In the genomic region with DNA sequence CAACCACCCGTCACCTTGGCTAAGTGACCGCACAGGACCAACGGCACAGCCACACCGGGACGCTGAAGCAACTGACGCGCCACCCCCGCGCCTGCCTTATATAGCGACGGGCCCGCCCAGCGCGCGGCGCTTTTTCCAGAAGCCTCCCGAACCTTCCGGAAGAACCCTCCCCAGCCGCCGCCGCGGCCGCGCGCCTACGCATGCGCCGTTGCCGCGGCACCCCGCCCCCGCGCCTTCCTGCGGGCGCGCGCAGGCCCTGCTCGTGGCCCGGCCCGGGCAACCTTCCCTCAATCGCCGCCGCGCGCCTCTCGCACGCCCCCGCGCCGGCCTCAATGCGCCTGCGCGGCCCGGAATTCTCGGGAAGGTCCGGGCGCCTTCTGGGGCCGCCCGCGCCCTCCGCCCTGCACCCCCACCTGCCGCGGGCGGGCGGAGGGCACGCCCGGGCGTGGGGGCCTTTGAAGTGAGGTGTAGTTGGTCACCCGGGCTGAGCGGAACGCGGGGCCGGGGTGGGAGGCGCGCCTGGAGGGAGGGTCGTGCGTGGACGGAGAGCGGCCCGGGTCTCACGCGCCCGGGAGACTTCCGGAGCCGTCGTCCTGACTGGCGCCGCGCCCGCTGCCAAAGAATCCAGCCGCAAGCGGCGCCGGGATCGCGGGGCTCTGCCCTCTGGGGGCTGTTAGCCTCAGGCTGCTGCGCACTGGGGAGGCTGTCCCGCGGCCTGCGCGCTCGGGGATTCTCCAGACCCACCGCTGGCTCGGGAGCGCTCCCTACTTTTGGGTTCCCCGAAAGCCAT, we compare ENCODE assay signal across 8 cellular contexts. TPM values are rescaled to one million over a fixed set of nuclear protein-coding genes. Genes with fewer than 3 reads are reported as not detected.
DNase-seq lines count a peak whose midpoint lies in the region; ATAC-seq, FAIRE-seq and TF ChIP-seq lines count a peak whose summit lies in the region.

A gene (minus strand): TSS at position 73 of the 790 bp plus-strand sequence. CDS start 666 bp downstream, outside the sequence.

- DNase-seq in AG08395 (ENCODE audit: low spot score) (peak; percentile 99), NCI-H226 (peak; percentile 87), WTC11 (ENCODE audit: low spot score) (peak; percentile 94), bronchial epithelial cell (ENCODE audit: low read depth) (peak; percentile 83), inferior parietal cortex (ENCODE audit: extremely low spot score) (peak; percentile 88), spleen (peak; percentile 99)

- peak within 1 kb of the TSS; percentile 98 to 100 (median 100) for H3K27ac ChIP-seq in spleen

- H3K4me1 ChIP-seq in spleen = peaks cover 38 to 67% (median 55%) of the 10 kb centered on the region in 6 donors

- H3K4me3 ChIP-seq in bronchial epithelial cell (ENCODE audit: low read depth, low read length) (peak within 1 kb of the TSS; percentile 83), spleen (peak within 1 kb of the TSS; percentile 51 to 92 (median 85))

- POLR2A ChIA-PET in WTC11 (lab: Charles Lee) = interaction anchor here (0.7 to 1.4 kb wide), 5 partner anchors 35 to 122 kb away, joined by 3 to 11 read pairs (median 3); no protein-coding TSS in a partner anchor

- WGBS in spleen, 5 donors = 0% methylated on average over 5 to 106 of the region's 106 CpGs

- peaks cover 42% of the 10 kb centered on the region for H3K36me3 Mint-ChIP-seq in WTC11

- no peaks in the 10 kb centered on the region for H3K9me3 Mint-ChIP-seq in WTC11

- no peaks in the 10 kb centered on the region for H3K9me3 ChIP-seq in spleen

- TF ChIP-seq CTCF in WTC11 (IDR thresholded peaks at IDR 0.05) (no peak), bronchial epithelial cell (IDR thresholded peaks at IDR 0.05; ENCODE audit: insufficient read depth, low read length, severe bottlenecking) (peak; percentile 16), spleen (IDR thresholded peaks at IDR 0.05 in 8 of 11, conservative IDR thresholded peaks at IDR 0.05 in 3 of 11) (peak in 4 of 11 experiments; percentile 6 to 22 (median 14))

- H3K27me3 ChIP-seq in bronchial epithelial cell (ENCODE audit: control insufficient read depth, insufficient read depth, low read length) (no peaks in the 10 kb centered on the region), spleen (replicated peaks in 1 of 7) (no peaks in the 10 kb centered on the region)

- ATAC-seq in GM18909 (IDR thresholded peaks at IDR 0.05; ENCODE audit: poor library complexity, unreplicated experiment) (peak; percentile 79), HG03159 (IDR thresholded peaks at IDR 0.05; ENCODE audit: unreplicated experiment) (peak; percentile 66), WTC11 (peak; percentile 76)

- peak; percentile 90 to 99 (median 93) for TF ChIP-seq POLR2A in spleen (IDR thresholded peaks at IDR 0.05)

- peak within 1 kb of the TSS; percentile 97 for H3K4me3 Mint-ChIP-seq in WTC11

- FAIRE-seq in bronchial epithelial cell (lab: Jason Lieb, UNC) = no peak

- H3K4me1 Mint-ChIP-seq in WTC11 = peaks cover 53% of the 10 kb centered on the region

- intact Hi-C loops in spleen (cut with DNase I; ENCODE audit: low total_unique reads) = loop anchor here (5.0 kb wide), 1 partner anchor 125 kb away; a partner anchor contains a TSS

- H3K36me3 ChIP-seq in bronchial epithelial cell (ENCODE audit: control insufficient read depth, insufficient read depth, low read length) = peaks cover 17% of the 10 kb centered on the region
- H3K36me3 ChIP-seq in spleen = peaks cover 5 to 39% (median 35%) of the 10 kb centered on the region in 6 donors

- CTCF ChIA-PET in WTC11 (lab: Charles Lee) = interaction anchor here (0.7 to 3.2 kb wide), 3 partner anchors 10 to 40 kb away, joined by 6 to 19 read pairs (median 17); no protein-coding TSS in a partner anchor

- H3K27me3 Mint-ChIP-seq in WTC11 (ENCODE audit: low read depth) = no peaks in the 10 kb centered on the region

- H3K27ac Mint-ChIP-seq in WTC11 = peak within 1 kb of the TSS; percentile 96

TF ChIP-seq in WTC11, 78 proteins besides CTCF, POLR2A, EP300 and RAD21 (continues in another document):
- TF ChIP-seq, protein P1, sequence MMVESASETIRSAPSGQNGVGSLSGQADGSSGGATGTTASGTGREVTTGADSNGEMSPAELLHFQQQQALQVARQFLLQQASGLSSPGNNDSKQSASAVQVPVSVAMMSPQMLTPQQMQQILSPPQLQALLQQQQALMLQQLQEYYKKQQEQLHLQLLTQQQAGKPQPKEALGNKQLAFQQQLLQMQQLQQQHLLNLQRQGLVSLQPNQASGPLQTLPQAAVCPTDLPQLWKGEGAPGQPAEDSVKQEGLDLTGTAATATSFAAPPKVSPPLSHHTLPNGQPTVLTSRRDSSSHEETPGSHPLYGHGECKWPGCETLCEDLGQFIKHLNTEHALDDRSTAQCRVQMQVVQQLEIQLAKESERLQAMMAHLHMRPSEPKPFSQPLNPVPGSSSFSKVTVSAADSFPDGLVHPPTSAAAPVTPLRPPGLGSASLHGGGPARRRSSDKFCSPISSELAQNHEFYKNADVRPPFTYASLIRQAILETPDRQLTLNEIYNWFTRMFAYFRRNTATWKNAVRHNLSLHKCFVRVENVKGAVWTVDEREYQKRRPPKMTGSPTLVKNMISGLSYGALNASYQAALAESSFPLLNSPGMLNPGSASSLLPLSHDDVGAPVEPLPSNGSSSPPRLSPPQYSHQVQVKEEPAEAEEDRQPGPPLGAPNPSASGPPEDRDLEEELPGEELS (CRISPR knock-in tag; IDR thresholded peaks at IDR 0.05) = peak; percentile 58
- TF ChIP-seq JUN (CRISPR knock-in tag; IDR thresholded peaks at IDR 0.05) = 0 out of 2 replicates have a peak, but pooled peaks have one; percentile 49
- TF ChIP-seq, protein P2, sequence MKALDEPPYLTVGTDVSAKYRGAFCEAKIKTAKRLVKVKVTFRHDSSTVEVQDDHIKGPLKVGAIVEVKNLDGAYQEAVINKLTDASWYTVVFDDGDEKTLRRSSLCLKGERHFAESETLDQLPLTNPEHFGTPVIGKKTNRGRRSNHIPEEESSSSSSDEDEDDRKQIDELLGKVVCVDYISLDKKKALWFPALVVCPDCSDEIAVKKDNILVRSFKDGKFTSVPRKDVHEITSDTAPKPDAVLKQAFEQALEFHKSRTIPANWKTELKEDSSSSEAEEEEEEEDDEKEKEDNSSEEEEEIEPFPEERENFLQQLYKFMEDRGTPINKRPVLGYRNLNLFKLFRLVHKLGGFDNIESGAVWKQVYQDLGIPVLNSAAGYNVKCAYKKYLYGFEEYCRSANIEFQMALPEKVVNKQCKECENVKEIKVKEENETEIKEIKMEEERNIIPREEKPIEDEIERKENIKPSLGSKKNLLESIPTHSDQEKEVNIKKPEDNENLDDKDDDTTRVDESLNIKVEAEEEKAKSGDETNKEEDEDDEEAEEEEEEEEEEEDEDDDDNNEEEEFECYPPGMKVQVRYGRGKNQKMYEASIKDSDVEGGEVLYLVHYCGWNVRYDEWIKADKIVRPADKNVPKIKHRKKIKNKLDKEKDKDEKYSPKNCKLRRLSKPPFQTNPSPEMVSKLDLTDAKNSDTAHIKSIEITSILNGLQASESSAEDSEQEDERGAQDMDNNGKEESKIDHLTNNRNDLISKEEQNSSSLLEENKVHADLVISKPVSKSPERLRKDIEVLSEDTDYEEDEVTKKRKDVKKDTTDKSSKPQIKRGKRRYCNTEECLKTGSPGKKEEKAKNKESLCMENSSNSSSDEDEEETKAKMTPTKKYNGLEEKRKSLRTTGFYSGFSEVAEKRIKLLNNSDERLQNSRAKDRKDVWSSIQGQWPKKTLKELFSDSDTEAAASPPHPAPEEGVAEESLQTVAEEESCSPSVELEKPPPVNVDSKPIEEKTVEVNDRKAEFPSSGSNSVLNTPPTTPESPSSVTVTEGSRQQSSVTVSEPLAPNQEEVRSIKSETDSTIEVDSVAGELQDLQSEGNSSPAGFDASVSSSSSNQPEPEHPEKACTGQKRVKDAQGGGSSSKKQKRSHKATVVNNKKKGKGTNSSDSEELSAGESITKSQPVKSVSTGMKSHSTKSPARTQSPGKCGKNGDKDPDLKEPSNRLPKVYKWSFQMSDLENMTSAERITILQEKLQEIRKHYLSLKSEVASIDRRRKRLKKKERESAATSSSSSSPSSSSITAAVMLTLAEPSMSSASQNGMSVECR (CRISPR knock-in tag; IDR thresholded peaks at IDR 0.05; ENCODE audit: borderline replicate concordance) = peak; percentile 85; the same call in 1 of the 2 replicates
- no peak for TF ChIP-seq ZNF396 (CRISPR knock-in tag; IDR thresholded peaks at IDR 0.05; ENCODE audit: borderline replicate concordance)
- TF ChIP-seq ZNF263 (CRISPR knock-in tag; IDR thresholded peaks at IDR 0.05; ENCODE audit: low read depth) = no peak
- TF ChIP-seq, protein P3, sequence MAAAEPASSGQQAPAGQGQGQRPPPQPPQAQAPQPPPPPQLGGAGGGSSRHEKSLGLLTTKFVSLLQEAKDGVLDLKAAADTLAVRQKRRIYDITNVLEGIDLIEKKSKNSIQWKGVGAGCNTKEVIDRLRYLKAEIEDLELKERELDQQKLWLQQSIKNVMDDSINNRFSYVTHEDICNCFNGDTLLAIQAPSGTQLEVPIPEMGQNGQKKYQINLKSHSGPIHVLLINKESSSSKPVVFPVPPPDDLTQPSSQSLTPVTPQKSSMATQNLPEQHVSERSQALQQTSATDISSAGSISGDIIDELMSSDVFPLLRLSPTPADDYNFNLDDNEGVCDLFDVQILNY (CRISPR knock-in tag; IDR thresholded peaks at IDR 0.05) = peak; percentile 85
- TF ChIP-seq FOXJ3 (CRISPR knock-in tag; IDR thresholded peaks at IDR 0.05; ENCODE audit: borderline replicate concordance) = no peak
- TF ChIP-seq NR2C2 (CRISPR knock-in tag; IDR thresholded peaks at IDR 0.05) = no peak
- TF ChIP-seq, protein P4, sequence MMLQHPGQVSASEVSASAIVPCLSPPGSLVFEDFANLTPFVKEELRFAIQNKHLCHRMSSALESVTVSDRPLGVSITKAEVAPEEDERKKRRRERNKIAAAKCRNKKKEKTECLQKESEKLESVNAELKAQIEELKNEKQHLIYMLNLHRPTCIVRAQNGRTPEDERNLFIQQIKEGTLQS (CRISPR knock-in tag; conservative IDR thresholded peaks at IDR 0.05) = no peak

RNA-seq across cellular contexts. Expression of the gene that starts here (rescaled TPM):
- 808 to 842 TPM (median 832 TPM) in 3 replicates for total RNA-seq in WTC11 (2021)
- total RNA-seq in bronchial epithelial cell = 140 and 280 TPM in 2 replicates
- 100 to 1,000 TPM; 162 to 395 (median 240) TPM for total RNA-seq in spleen
- 100 to 1,000 TPM in 2 of 3 donors, 10 to 100 TPM in 1; 98.3 to 178 (median 139) TPM for polyA plus RNA-seq in spleen

Comparison
In these comparisons a context has a peak if more than half of its experiments do, and no peak if none do; other contexts are left out.
1. Peak in every context shown above with its lines: DNase-seq, ATAC-seq, H3K4me3 ChIP-seq and H3K27ac ChIP-seq.